Comparison of ENCODE assay signal across 8 cellular contexts in genomic region chr1:93847811-93848288, GRCh38. TPM values are rescaled to one million over a fixed set of nuclear protein-coding genes. Genes with fewer than 3 reads are reported as not detected.
DNase-seq lines count a peak whose midpoint lies in the region; ATAC-seq, FAIRE-seq and TF ChIP-seq lines count a peak whose summit lies in the region.

No MANE protein-coding gene starts in this region.

- peak overlapping the region; percentile 78 to 99 (median 98) for H3K27ac ChIP-seq in heart left ventricle
- peak overlapping the region; percentile 99 for H3K27ac ChIP-seq in upper lobe of right lung

- ATAC-seq in SK-N-SH treated with all-trans-retinoic acid at 6 μM for 48 hours (peak; percentile 48), heart left ventricle (peak; percentile 46 to 62 (median 54)), upper lobe of right lung (peak; percentile 51)

- no peak for TF ChIP-seq CTCF in LNCaP clone FGC (IDR thresholded peaks at IDR 0.05; ENCODE audit: control insufficient read depth, extremely low read depth, insufficient read depth)
- no peak for TF ChIP-seq CTCF in heart left ventricle (IDR thresholded peaks at IDR 0.05)
- no peak for TF ChIP-seq CTCF in upper lobe of right lung (IDR thresholded peaks at IDR 0.05)

- peaks cover 0 to 34% (median 22%) of the 10 kb centered on the region in 12 donors for H3K4me1 ChIP-seq in heart left ventricle
- H3K4me1 ChIP-seq in upper lobe of right lung, result peaks cover 28% of the 10 kb centered on the region

- DNase-seq in G401 (ENCODE audit: low spot score) (peak; percentile 55), H54 (ENCODE audit: insufficient read length, low spot score) (peak; percentile 69), LNCaP clone FGC (ENCODE audit: low read depth) (no peak), heart left ventricle (peak; percentile 67 to 82 (median 76)), posterior vena cava (ENCODE audit: low spot score) (peak; percentile 91), upper lobe of right lung (peak; percentile 86)
- peak; percentile 22 for DNase-seq in activated naive CD8-positive, alpha-beta T cell treated with anti-CD3 and anti-CD28 coated beads, Interleukin-2, amount 50 U/mL, for 16 hours (ENCODE audit: low read depth, low spot score)

- WGBS in heart left ventricle, 4 donors, result 0 to 1% (median 0%) methylated on average over 18 to 36 of the region's 36 CpGs

- no peak for FAIRE-seq in H54 (lab: Jason Lieb, UNC)

- in situ Hi-C loops in G401 (cut with HindIII; ENCODE audit: low sequenced_read_pairs), result no loop called here

- H3K27me3 ChIP-seq in heart left ventricle (no peaks in the 10 kb centered on the region), upper lobe of right lung (no peaks in the 10 kb centered on the region)

- TF ChIP-seq POLR2A in H54 (IDR thresholded peaks at IDR 0.05; ENCODE audit: low read depth, low read length), result peak; percentile 39; the same call in 1 of the 2 replicates
- peak in 1 of 2 donors; percentile 29 for TF ChIP-seq POLR2A in heart left ventricle (IDR thresholded peaks at IDR 0.05)

- H3K36me3 ChIP-seq in heart left ventricle (no peaks in the 10 kb centered on the region), upper lobe of right lung (no peaks in the 10 kb centered on the region)

- H3K4me3 ChIP-seq in LNCaP clone FGC (ENCODE audit: low read depth, low read length) (peak overlapping the region; percentile 65), heart left ventricle (peak overlapping the region; percentile 79 to 93 (median 86)), upper lobe of right lung (peak overlapping the region; percentile 88)

- intact Hi-C loops in heart left ventricle (cut with DNase I), result loop anchor here (2.0 to 10.0 kb wide), 14 partner anchors 59 to 546 kb away; partner anchors contain the start of genes DR1 (in 2 of the 10), FNBP1L (in 1 of the 10) and GCLM (in 1 of the 10)
- intact Hi-C loops in posterior vena cava (cut with DNase I), result loop anchor here in 1 of 2 donors (10.0 kb wide), 2 partner anchors 223 to 413 kb away; no protein-coding TSS in a partner anchor
- intact Hi-C loops in upper lobe of right lung (cut with DNase I), result no loop called here

- H3K9me3 ChIP-seq in heart left ventricle, result peaks cover 0 to 4% (median 0%) of the 10 kb centered on the region in 12 donors
- H3K9me3 ChIP-seq in upper lobe of right lung, result no peaks in the 10 kb centered on the region

TF ChIP-seq in SK-N-SH treated with all-trans-retinoic acid at 6 μM for 48 hours, 23 proteins besides CTCF, POLR2A, EP300 and RAD21:
- TF ChIP-seq ARNTL (CRISPR knock-in tag; IDR thresholded peaks at IDR 0.05; ENCODE audit: borderline replicate concordance, low read depth) (no peak), TSHZ2 (CRISPR knock-in tag; IDR thresholded peaks at IDR 0.05) (no peak), PPARA (CRISPR knock-in tag; IDR thresholded peaks at IDR 0.05; ENCODE audit: borderline replicate concordance) (no peak), RARB (CRISPR knock-in tag; IDR thresholded peaks at IDR 0.05) (no peak; the same call in 1 of the 2 replicates), ZFP3 (CRISPR knock-in tag; IDR thresholded peaks at IDR 0.05) (no peak)
- TF ChIP-seq, protein P1, sequence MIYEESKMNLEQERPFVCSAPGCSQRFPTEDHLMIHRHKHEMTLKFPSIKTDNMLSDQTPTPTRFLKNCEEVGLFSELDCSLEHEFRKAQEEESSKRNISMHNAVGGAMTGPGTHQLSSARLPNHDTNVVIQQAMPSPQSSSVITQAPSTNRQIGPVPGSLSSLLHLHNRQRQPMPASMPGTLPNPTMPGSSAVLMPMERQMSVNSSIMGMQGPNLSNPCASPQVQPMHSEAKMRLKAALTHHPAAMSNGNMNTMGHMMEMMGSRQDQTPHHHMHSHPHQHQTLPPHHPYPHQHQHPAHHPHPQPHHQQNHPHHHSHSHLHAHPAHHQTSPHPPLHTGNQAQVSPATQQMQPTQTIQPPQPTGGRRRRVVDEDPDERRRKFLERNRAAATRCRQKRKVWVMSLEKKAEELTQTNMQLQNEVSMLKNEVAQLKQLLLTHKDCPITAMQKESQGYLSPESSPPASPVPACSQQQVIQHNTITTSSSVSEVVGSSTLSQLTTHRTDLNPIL (CRISPR knock-in tag; IDR thresholded peaks at IDR 0.05; ENCODE audit: low read depth), result no peak

RNA-seq across cellular contexts. Expression of gene DNTTIP2, which starts 31.2 kb away (rescaled TPM):
- total RNA-seq in G401 (2014; rRNA removed; shearing (Covaris generic)), result 16.7 and 24.8 TPM in 2 replicates
- total RNA-seq in heart left ventricle, result 10 to 100 TPM; 17.7 to 47.6 (median 38.8) TPM
- polyA plus RNA-seq in heart left ventricle, result 10 to 100 TPM; 47.7 to 55.8 TPM
- 10 to 100 TPM; 48.3 to 77.8 TPM for total RNA-seq in posterior vena cava
- total RNA-seq in upper lobe of right lung, result 49.0 TPM
